ENCODE assay signal across 1 cellular context in genomic region chr1:50976890-50977574, GRCh38.
TF ChIP-seq lines count a peak whose summit lies in the region.

No MANE protein-coding gene starts in this region.

TF ChIP-seq in GM12878, 131 proteins besides CTCF, POLR2A, EP300 and RAD21:
- TF ChIP-seq, protein P1, sequence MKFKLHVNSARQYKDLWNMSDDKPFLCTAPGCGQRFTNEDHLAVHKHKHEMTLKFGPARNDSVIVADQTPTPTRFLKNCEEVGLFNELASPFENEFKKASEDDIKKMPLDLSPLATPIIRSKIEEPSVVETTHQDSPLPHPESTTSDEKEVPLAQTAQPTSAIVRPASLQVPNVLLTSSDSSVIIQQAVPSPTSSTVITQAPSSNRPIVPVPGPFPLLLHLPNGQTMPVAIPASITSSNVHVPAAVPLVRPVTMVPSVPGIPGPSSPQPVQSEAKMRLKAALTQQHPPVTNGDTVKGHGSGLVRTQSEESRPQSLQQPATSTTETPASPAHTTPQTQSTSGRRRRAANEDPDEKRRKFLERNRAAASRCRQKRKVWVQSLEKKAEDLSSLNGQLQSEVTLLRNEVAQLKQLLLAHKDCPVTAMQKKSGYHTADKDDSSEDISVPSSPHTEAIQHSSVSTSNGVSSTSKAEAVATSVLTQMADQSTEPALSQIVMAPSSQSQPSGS (IDR thresholded peaks at IDR 0.05; ENCODE audit: low read length), result peak; percentile 13; the same call in 1 of the 2 replicates
- TF ChIP-seq, protein P2, sequence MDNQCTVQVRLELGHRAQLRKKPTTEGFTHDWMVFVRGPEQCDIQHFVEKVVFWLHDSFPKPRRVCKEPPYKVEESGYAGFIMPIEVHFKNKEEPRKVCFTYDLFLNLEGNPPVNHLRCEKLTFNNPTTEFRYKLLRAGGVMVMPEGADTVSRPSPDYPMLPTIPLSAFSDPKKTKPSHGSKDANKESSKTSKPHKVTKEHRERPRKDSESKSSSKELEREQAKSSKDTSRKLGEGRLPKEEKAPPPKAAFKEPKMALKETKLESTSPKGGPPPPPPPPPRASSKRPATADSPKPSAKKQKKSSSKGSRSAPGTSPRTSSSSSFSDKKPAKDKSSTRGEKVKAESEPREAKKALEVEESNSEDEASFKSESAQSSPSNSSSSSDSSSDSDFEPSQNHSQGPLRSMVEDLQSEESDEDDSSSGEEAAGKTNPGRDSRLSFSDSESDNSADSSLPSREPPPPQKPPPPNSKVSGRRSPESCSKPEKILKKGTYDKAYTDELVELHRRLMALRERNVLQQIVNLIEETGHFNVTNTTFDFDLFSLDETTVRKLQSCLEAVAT (IDR thresholded peaks at IDR 0.05), result no peak
- TF ChIP-seq, protein P3, sequence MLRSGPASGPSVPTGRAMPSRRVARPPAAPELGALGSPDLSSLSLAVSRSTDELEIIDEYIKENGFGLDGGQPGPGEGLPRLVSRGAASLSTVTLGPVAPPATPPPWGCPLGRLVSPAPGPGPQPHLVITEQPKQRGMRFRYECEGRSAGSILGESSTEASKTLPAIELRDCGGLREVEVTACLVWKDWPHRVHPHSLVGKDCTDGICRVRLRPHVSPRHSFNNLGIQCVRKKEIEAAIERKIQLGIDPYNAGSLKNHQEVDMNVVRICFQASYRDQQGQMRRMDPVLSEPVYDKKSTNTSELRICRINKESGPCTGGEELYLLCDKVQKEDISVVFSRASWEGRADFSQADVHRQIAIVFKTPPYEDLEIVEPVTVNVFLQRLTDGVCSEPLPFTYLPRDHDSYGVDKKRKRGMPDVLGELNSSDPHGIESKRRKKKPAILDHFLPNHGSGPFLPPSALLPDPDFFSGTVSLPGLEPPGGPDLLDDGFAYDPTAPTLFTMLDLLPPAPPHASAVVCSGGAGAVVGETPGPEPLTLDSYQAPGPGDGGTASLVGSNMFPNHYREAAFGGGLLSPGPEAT (IDR thresholded peaks at IDR 0.05; ENCODE audit: low read depth), result 0 out of 2 replicates have a peak, but pooled peaks have one; percentile 27
- TF ChIP-seq IKZF2 (IDR thresholded peaks at IDR 0.05) (peak in 1 of 2 experiments; percentile 12; a peak in 1 of 4 replicates), KLF5 (IDR thresholded peaks at IDR 0.05; ENCODE audit: partially characterized antibody) (no peak), CUX1 (IDR thresholded peaks at IDR 0.05; ENCODE audit: insufficient replicate concordance, low read depth, low read length) (peak; percentile 49), PML (IDR thresholded peaks at IDR 0.05; ENCODE audit: low read length) (no peak), TCF7 (IDR thresholded peaks at IDR 0.05; ENCODE audit: borderline replicate concordance) (0 out of 2 replicates have a peak, but pooled peaks have one; percentile 22), BMI1 (IDR thresholded peaks at IDR 0.05; ENCODE audit: borderline replicate concordance) (no peak), TAF1 (IDR thresholded peaks at IDR 0.05; ENCODE audit: borderline replicate concordance, low read depth, low read length) (peak; percentile 42; the same call in 1 of the 2 replicates), SPI1 (IDR thresholded peaks at IDR 0.05; ENCODE audit: borderline replicate concordance, insufficient read depth, low read depth, low read length) (0 out of 2 replicates have a peak, but pooled peaks have one; percentile 31), POLR2AphosphoS2 (IDR thresholded peaks at IDR 0.05; ENCODE audit: low read depth, low read length) (no peak), YY1 (IDR thresholded peaks at IDR 0.05; ENCODE audit: low read depth, low read length) (peak; percentile 74; the same call in 1 of the 2 replicates), IKZF1 (conservative IDR thresholded peaks at IDR 0.05) (0 out of 2 replicates have a peak, but pooled peaks have one; percentile 18), SREBF1 (IDR thresholded peaks at IDR 0.05; ENCODE audit: low read length) (no peak), POLR2AphosphoS5 (IDR thresholded peaks at IDR 0.05; ENCODE audit: low read length) (peak; percentile 48; the same call in 1 of the 2 replicates), NR2C2 (IDR thresholded peaks at IDR 0.05; ENCODE audit: borderline replicate concordance, control insufficient read depth, insufficient read length, low read depth) (no peak), HDGF (IDR thresholded peaks at IDR 0.05) (no peak), MEF2B (IDR thresholded peaks at IDR 0.05; ENCODE audit: partially characterized antibody, poor library complexity, severe bottlenecking) (peak; percentile 68)
- TF ChIP-seq, protein P4, sequence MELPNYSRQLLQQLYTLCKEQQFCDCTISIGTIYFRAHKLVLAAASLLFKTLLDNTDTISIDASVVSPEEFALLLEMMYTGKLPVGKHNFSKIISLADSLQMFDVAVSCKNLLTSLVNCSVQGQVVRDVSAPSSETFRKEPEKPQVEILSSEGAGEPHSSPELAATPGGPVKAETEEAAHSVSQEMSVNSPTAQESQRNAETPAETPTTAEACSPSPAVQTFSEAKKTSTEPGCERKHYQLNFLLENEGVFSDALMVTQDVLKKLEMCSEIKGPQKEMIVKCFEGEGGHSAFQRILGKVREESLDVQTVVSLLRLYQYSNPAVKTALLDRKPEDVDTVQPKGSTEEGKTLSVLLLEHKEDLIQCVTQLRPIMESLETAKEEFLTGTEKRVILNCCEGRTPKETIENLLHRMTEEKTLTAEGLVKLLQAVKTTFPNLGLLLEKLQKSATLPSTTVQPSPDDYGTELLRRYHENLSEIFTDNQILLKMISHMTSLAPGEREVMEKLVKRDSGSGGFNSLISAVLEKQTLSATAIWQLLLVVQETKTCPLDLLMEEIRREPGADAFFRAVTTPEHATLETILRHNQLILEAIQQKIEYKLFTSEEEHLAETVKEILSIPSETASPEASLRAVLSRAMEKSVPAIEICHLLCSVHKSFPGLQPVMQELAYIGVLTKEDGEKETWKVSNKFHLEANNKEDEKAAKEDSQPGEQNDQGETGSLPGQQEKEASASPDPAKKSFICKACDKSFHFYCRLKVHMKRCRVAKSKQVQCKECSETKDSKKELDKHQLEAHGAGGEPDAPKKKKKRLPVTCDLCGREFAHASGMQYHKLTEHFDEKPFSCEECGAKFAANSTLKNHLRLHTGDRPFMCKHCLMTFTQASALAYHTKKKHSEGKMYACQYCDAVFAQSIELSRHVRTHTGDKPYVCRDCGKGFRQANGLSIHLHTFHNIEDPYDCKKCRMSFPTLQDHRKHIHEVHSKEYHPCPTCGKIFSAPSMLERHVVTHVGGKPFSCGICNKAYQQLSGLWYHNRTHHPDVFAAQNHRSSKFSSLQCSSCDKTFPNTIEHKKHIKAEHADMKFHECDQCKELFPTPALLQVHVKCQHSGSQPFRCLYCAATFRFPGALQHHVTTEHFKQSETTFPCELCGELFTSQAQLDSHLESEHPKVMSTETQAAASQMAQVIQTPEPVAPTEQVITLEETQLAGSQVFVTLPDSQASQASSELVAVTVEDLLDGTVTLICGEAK (IDR thresholded peaks at IDR 0.05; ENCODE audit: borderline replicate concordance), result no peak
